ENCODE assay signal across 1 cellular context in the genomic region with DNA sequence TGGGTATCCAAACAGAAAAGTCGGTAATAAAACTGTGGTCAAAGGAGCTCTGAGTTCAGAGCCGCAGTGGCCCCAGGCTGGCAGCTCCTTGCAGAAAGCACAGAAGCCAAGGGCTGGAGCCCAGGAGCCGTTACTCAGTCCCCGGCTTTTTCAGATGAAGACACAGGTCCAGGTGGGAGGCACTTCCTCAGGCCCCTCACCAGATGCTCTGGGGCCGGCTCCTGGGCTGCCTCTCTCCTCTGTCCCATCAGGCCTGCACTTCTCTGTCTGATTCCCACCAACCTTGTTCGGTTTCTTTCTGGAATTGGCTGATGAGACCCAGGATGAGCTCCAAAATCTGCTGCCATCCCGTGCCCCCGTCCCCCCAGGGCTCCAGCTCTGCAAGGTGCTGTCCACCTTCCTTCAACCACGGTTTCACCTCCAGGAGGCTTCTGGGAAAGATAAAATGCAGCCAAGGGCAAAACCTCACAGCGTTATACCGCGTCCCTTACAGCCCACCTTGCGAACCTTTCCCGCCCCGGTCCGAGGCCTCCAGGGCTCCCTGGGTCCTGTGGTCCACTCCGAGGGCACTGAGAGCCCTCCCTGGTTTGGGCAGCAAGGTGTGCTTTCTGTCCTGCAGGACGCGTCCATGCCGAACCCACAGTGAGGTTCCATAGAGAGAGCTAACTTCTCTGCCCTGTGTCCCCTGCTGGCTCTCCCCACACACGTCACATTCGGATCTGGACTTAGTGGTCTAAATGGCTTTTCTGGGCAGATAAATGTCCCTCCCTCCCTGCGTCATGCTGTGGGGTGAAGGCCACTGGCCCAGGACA.
TF ChIP-seq lines count a peak whose summit lies in the region.

No MANE protein-coding gene starts in this region.

TF ChIP-seq in WTC11, 78 proteins besides CTCF, POLR2A, EP300 and RAD21 (continued from another document):
- TF ChIP-seq, protein P1, sequence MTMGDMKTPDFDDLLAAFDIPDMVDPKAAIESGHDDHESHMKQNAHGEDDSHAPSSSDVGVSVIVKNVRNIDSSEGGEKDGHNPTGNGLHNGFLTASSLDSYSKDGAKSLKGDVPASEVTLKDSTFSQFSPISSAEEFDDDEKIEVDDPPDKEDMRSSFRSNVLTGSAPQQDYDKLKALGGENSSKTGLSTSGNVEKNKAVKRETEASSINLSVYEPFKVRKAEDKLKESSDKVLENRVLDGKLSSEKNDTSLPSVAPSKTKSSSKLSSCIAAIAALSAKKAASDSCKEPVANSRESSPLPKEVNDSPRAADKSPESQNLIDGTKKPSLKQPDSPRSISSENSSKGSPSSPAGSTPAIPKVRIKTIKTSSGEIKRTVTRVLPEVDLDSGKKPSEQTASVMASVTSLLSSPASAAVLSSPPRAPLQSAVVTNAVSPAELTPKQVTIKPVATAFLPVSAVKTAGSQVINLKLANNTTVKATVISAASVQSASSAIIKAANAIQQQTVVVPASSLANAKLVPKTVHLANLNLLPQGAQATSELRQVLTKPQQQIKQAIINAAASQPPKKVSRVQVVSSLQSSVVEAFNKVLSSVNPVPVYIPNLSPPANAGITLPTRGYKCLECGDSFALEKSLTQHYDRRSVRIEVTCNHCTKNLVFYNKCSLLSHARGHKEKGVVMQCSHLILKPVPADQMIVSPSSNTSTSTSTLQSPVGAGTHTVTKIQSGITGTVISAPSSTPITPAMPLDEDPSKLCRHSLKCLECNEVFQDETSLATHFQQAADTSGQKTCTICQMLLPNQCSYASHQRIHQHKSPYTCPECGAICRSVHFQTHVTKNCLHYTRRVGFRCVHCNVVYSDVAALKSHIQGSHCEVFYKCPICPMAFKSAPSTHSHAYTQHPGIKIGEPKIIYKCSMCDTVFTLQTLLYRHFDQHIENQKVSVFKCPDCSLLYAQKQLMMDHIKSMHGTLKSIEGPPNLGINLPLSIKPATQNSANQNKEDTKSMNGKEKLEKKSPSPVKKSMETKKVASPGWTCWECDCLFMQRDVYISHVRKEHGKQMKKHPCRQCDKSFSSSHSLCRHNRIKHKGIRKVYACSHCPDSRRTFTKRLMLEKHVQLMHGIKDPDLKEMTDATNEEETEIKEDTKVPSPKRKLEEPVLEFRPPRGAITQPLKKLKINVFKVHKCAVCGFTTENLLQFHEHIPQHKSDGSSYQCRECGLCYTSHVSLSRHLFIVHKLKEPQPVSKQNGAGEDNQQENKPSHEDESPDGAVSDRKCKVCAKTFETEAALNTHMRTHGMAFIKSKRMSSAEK (CRISPR knock-in tag; IDR thresholded peaks at IDR 0.05; ENCODE audit: borderline replicate concordance): no peak
- no peak for TF ChIP-seq KAT7 (CRISPR knock-in tag; IDR thresholded peaks at IDR 0.05; ENCODE audit: borderline replicate concordance)
- no peak for TF ChIP-seq TCF7 (CRISPR knock-in tag; IDR thresholded peaks at IDR 0.05; ENCODE audit: low read depth)
- TF ChIP-seq, protein P2, sequence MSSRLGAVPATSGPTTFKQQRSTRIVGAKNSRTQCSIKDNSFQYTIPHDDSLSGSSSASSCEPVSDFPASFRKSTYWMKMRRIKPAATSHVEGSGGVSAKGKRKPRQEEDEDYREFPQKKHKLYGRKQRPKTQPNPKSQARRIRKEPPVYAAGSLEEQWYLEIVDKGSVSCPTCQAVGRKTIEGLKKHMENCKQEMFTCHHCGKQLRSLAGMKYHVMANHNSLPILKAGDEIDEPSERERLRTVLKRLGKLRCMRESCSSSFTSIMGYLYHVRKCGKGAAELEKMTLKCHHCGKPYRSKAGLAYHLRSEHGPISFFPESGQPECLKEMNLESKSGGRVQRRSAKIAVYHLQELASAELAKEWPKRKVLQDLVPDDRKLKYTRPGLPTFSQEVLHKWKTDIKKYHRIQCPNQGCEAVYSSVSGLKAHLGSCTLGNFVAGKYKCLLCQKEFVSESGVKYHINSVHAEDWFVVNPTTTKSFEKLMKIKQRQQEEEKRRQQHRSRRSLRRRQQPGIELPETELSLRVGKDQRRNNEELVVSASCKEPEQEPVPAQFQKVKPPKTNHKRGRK (CRISPR knock-in tag; IDR thresholded peaks at IDR 0.05; ENCODE audit: borderline replicate concordance): no peak
- TF ChIP-seq, protein P3, sequence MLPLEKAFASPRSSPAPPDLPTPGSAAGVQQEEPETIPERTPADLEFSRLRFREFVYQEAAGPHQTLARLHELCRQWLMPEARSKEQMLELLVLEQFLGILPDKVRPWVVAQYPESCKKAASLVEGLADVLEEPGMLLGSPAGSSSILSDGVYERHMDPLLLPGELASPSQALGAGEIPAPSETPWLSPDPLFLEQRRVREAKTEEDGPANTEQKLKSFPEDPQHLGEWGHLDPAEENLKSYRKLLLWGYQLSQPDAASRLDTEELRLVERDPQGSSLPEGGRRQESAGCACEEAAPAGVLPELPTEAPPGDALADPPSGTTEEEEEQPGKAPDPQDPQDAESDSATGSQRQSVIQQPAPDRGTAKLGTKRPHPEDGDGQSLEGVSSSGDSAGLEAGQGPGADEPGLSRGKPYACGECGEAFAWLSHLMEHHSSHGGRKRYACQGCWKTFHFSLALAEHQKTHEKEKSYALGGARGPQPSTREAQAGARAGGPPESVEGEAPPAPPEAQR (CRISPR knock-in tag; IDR thresholded peaks at IDR 0.05): no peak
- TF ChIP-seq, protein P4, sequence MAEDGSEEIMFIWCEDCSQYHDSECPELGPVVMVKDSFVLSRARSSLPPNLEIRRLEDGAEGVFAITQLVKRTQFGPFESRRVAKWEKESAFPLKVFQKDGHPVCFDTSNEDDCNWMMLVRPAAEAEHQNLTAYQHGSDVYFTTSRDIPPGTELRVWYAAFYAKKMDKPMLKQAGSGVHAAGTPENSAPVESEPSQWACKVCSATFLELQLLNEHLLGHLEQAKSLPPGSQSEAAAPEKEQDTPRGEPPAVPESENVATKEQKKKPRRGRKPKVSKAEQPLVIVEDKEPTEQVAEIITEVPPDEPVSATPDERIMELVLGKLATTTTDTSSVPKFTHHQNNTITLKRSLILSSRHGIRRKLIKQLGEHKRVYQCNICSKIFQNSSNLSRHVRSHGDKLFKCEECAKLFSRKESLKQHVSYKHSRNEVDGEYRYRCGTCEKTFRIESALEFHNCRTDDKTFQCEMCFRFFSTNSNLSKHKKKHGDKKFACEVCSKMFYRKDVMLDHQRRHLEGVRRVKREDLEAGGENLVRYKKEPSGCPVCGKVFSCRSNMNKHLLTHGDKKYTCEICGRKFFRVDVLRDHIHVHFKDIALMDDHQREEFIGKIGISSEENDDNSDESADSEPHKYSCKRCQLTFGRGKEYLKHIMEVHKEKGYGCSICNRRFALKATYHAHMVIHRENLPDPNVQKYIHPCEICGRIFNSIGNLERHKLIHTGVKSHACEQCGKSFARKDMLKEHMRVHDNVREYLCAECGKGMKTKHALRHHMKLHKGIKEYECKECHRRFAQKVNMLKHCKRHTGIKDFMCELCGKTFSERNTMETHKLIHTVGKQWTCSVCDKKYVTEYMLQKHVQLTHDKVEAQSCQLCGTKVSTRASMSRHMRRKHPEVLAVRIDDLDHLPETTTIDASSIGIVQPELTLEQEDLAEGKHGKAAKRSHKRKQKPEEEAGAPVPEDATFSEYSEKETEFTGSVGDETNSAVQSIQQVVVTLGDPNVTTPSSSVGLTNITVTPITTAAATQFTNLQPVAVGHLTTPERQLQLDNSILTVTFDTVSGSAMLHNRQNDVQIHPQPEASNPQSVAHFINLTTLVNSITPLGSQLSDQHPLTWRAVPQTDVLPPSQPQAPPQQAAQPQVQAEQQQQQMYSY (CRISPR knock-in tag; IDR thresholded peaks at IDR 0.05): no peak
